17 cellular contexts compared by ENCODE assay signal in genomic region chr11:12270817-12271216, GRCh38.
DNase-seq lines count a peak whose midpoint lies in the region; ATAC-seq and TF ChIP-seq lines count a peak whose summit lies in the region.
"Had no signal": no experiment of that assay in that cellular context is flagged by ENCODE, and none has a peak within 500 bp of the region (broad histone marks: within the 10 kb centered on the region; RNA-seq: fewer than 3 reads in every experiment).

No MANE protein-coding gene starts in this region.

- H3K36me3 Mint-ChIP-seq in Caco-2 (ENCODE audit: insufficient read depth, unreplicated experiment), result peaks cover 17% of the 10 kb centered on the region
- no peaks in the 10 kb centered on the region for H3K36me3 Mint-ChIP-seq in WTC11
- H3K36me3 Mint-ChIP-seq in endothelial cell (ENCODE audit: low read depth, unreplicated experiment), result peaks cover 7% of the 10 kb centered on the region
- H3K36me3 Mint-ChIP-seq in progenitor cell of endocrine pancreas (ENCODE audit: insufficient read depth), result no peaks in the 10 kb centered on the region
- no peaks in the 10 kb centered on the region for H3K36me3 Mint-ChIP-seq in activated CD4-positive, alpha-beta T cell treated with anti-CD3 and anti-CD28 coated beads, Interleukin-2, amount 10 ng/mL, durations not matched to agents 7 days and 5 days (ENCODE audit: low read depth)
- H3K36me3 Mint-ChIP-seq: CD8-positive, alpha-beta T cell had no signal

- H3K4me1 Mint-ChIP-seq in Caco-2 (ENCODE audit: low read depth, unreplicated experiment), result peaks cover 31% of the 10 kb centered on the region
- H3K4me1 Mint-ChIP-seq in WTC11, result no peaks in the 10 kb centered on the region
- peaks cover 15% of the 10 kb centered on the region for H3K4me1 Mint-ChIP-seq in endothelial cell (ENCODE audit: unreplicated experiment)
- H3K4me1 Mint-ChIP-seq in progenitor cell of endocrine pancreas (ENCODE audit: low read depth), result peaks cover 15% of the 10 kb centered on the region
- no peaks in the 10 kb centered on the region for H3K4me1 Mint-ChIP-seq in activated CD4-positive, alpha-beta T cell treated with anti-CD3 and anti-CD28 coated beads, Interleukin-2, amount 10 ng/mL, durations not matched to agents 7 days and 5 days

- TF ChIP-seq CTCF in Caco-2 (IDR thresholded peaks at IDR 0.05; ENCODE audit: insufficient read depth in 1 of 2, low read depth in 1 of 2, low read length in 1 of 2, severe bottlenecking in 1 of 2, unreplicated experiment in 1 of 2) (no peak), WTC11 (IDR thresholded peaks at IDR 0.05) (no peak), endothelial cell (IDR thresholded peaks at IDR 0.05; ENCODE audit: unreplicated experiment) (no peak), progenitor cell of endocrine pancreas (IDR thresholded peaks at IDR 0.05; ENCODE audit: unreplicated experiment) (no peak)

- H3K9me3 Mint-ChIP-seq in Caco-2 (ENCODE audit: unreplicated experiment) (no peaks in the 10 kb centered on the region), WTC11 (no peaks in the 10 kb centered on the region), endothelial cell (ENCODE audit: unreplicated experiment) (no peaks in the 10 kb centered on the region), progenitor cell of endocrine pancreas (ENCODE audit: low read depth) (no peaks in the 10 kb centered on the region)
- no peaks in the 10 kb centered on the region for H3K9me3 Mint-ChIP-seq in activated CD4-positive, alpha-beta T cell treated with anti-CD3 and anti-CD28 coated beads, Interleukin-2, amount 10 ng/mL, durations not matched to agents 7 days and 5 days
- H3K9me3 Mint-ChIP-seq: CD8-positive, alpha-beta T cell had no signal

- intact Hi-C loops in Caco-2 (cut with micrococcal nuclease; ENCODE audit: unreplicated experiment), result no loop called here

- H3K27me3 Mint-ChIP-seq in Caco-2 (ENCODE audit: insufficient read depth, unreplicated experiment) (no peaks in the 10 kb centered on the region), WTC11 (ENCODE audit: low read depth) (no peaks in the 10 kb centered on the region), endothelial cell (ENCODE audit: unreplicated experiment) (peaks cover 10% of the 10 kb centered on the region), progenitor cell of endocrine pancreas (peaks cover 7% of the 10 kb centered on the region)
- no peaks in the 10 kb centered on the region for H3K27me3 Mint-ChIP-seq in activated CD4-positive, alpha-beta T cell treated with anti-CD3 and anti-CD28 coated beads, Interleukin-2, amount 10 ng/mL, durations not matched to agents 7 days and 5 days

- no peak overlapping the region for H3K4me3 ChIP-seq in Caco-2 (ENCODE audit: low read depth, low read length)
- H3K4me3 ChIP-seq: BLaER1, GM12878, GM23248 had no signal

- H3K27me3 ChIP-seq in Caco-2 (replicated peaks; ENCODE audit: control insufficient read depth, insufficient read depth, low read length), result no peaks in the 10 kb centered on the region
- H3K27me3 ChIP-seq: BLaER1 had no signal

- no peaks in the 10 kb centered on the region; the same call in 1 of the 2 replicates for H3K36me3 ChIP-seq in Caco-2 (ENCODE audit: control insufficient read depth, insufficient read depth, low read length)
- H3K36me3 ChIP-seq: BLaER1 had no signal

- no TSS peak for BruUV-seq in Caco-2 (replicated peaks; lab: Mats Ljungman, UMichigan)

- H3K4me3 Mint-ChIP-seq in Caco-2 (ENCODE audit: unreplicated experiment) (no peak overlapping the region), WTC11 (no peak overlapping the region), endothelial cell (ENCODE audit: unreplicated experiment) (no peak overlapping the region), progenitor cell of endocrine pancreas (ENCODE audit: low read depth) (no peak overlapping the region)
- H3K4me3 Mint-ChIP-seq in activated CD4-positive, alpha-beta T cell treated with anti-CD3 and anti-CD28 coated beads, Interleukin-2, amount 10 ng/mL, durations not matched to agents 7 days and 5 days, result no peak overlapping the region
- H3K4me3 Mint-ChIP-seq: CD8-positive, alpha-beta T cell had no signal

- peaks cover 36% of the 10 kb centered on the region for H3K4me1 ChIP-seq in Caco-2

- H3K27ac Mint-ChIP-seq in Caco-2 (ENCODE audit: unreplicated experiment), result peak overlapping the region; percentile 80
- 0 out of 2 replicates have a peak overlapping the region, but pooled peaks have one; percentile 0 for H3K27ac Mint-ChIP-seq in WTC11
- H3K27ac Mint-ChIP-seq in endothelial cell (ENCODE audit: unreplicated experiment), result peak overlapping the region; percentile 55
- H3K27ac Mint-ChIP-seq in progenitor cell of endocrine pancreas, result peak overlapping the region; percentile 63
- H3K27ac Mint-ChIP-seq in activated CD4-positive, alpha-beta T cell treated with anti-CD3 and anti-CD28 coated beads, Interleukin-2, amount 10 ng/mL, durations not matched to agents 7 days and 5 days, result no peak overlapping the region
- H3K27ac Mint-ChIP-seq: CD8-positive, alpha-beta T cell had no signal

- CTCF ChIA-PET in Caco-2 (lab: Charles Lee) (no interaction called here), WTC11 (lab: Charles Lee) (interaction anchor here (0.7 to 3.1 kb wide), 4 partner anchors 17 to 223 kb away, joined by 3 to 11 read pairs (median 4); no protein-coding TSS in a partner anchor)
- CTCF ChIA-PET in activated CD4-positive, alpha-beta T cell treated with anti-CD3 and anti-CD28 coated beads, Interleukin-2, amount 10 ng/mL, durations not matched to agents 7 days and 5 days (lab: Charles Lee), result interaction anchor here (1.1 to 1.9 kb wide), 2 partner anchors 10 to 14 kb away, joined by 5 to 6 read pairs; no protein-coding TSS in a partner anchor

- ATAC-seq in WTC11 (no peak), left lobe of liver (no peak)
- ATAC-seq: CD8-positive, alpha-beta T cell; GM12878 had no signal

- DNase-seq in Caco-2, result no peak
- DNase-seq in WTC11 (ENCODE audit: low spot score), result no peak
- DNase-seq in endothelial cell (ENCODE audit: low spot score), result no peak
- no peak for DNase-seq in progenitor cell of endocrine pancreas (ENCODE audit: low spot score, unreplicated experiment)
- DNase-seq in activated CD4-positive, alpha-beta T cell treated with anti-CD3 and anti-CD28 coated beads, Interleukin-2, amount 10 ng/mL, durations not matched to agents 7 days and 5 days, result no peak
- DNase-seq in left lobe of liver (ENCODE audit: low spot score), result no peak
- DNase-seq in caudate nucleus (lab: John Stamatoyannopoulos, UW), result no peak
- DNase-seq: CD8-positive, alpha-beta T cell; EL; GM23248; HCEC 1CT; KBM-7; NCI-H1105; NCI-H2081; NCI-H446 treated with DMSO at 0.1 percent for 48 hours had no signal

- no peaks in the 10 kb centered on the region for H3K9me3 ChIP-seq in Caco-2
- H3K9me3 ChIP-seq: BLaER1 had no signal

- POLR2A ChIA-PET in Caco-2 (lab: Charles Lee), result no interaction called here
- POLR2A ChIA-PET in WTC11 (lab: Charles Lee), result no interaction called here
- POLR2A ChIA-PET in activated CD4-positive, alpha-beta T cell treated with anti-CD3 and anti-CD28 coated beads, Interleukin-2, amount 10 ng/mL, durations not matched to agents 7 days and 5 days (lab: Charles Lee), result no interaction called here

- H3K27ac ChIP-seq in caudate nucleus (ENCODE audit: low read depth, low read length), result no peak overlapping the region
- H3K27ac ChIP-seq: BLaER1, GM23248 had no signal

TF ChIP-seq in WTC11, 78 proteins besides CTCF, POLR2A, EP300 and RAD21 (continues in another document):
- TF ChIP-seq RORB (CRISPR knock-in tag; IDR thresholded peaks at IDR 0.05) (no peak), GABPB1 (CRISPR knock-in tag; IDR thresholded peaks at IDR 0.05) (no peak), GTF2I (CRISPR knock-in tag; conservative IDR thresholded peaks at IDR 0.05) (no peak), IRF1 (CRISPR knock-in tag; IDR thresholded peaks at IDR 0.05) (no peak), GRHL2 (CRISPR knock-in tag; IDR thresholded peaks at IDR 0.05; ENCODE audit: insufficient replicate concordance, severe bottlenecking) (no peak), CREM (CRISPR knock-in tag; IDR thresholded peaks at IDR 0.05) (no peak), AR (CRISPR knock-in tag; IDR thresholded peaks at IDR 0.05) (no peak), TCF7 (CRISPR knock-in tag; IDR thresholded peaks at IDR 0.05; ENCODE audit: low read depth) (no peak), PREB (CRISPR knock-in tag; IDR thresholded peaks at IDR 0.05; ENCODE audit: borderline replicate concordance) (no peak)
